Comparison of ENCODE assay signal across 1 cellular context in the genomic region with DNA sequence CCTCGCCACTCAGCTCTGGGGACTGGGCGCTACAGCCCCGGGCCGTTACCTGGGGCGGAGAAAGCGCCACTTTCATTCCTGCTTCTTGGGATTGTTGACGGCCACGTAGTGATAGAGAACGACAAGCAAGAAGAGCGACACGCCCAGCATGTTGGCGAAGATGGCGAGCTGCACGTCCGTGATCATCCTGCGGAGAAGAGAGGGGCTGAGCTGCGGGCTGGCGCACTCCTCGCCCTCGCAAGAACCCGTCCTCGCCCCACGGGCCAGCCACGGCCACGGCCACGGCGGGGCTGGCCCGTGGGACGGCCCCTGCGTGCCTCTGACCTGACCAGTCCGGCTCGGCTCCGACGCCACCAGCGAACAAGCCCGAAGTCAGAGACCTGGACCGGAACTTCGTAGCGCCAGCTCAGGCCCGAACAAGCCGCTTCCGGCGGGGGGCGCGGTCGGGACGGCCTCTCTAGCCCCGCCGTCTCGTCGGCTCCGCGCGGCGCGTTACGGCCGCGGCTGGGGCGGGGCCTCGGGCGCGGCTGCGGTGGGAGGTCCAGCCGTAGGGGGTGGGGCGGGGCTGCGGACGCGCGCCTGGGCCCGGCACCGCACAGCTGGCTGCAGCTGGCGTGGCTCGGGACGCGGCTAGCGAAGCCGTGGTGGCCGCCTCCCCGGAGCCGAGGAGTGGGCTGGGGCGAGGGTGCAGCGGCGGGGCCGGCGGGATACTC.
TF ChIP-seq lines count a peak whose summit lies in the region.

Gene OST4, minus strand, starts transcription at position 378 of the 713 bp plus-strand sequence.

TF ChIP-seq in HepG2, 621 proteins besides CTCF, POLR2A, EP300 and RAD21 (continued from another document and continues in another):
- TF ChIP-seq ZNF704 (CRISPR knock-in tag; IDR thresholded peaks at IDR 0.05; ENCODE audit: borderline replicate concordance) (no peak; the same call in 1 of the 2 replicates), ZNF263 (CRISPR knock-in tag; IDR thresholded peaks at IDR 0.05) (no peak), RELA (CRISPR knock-in tag; IDR thresholded peaks at IDR 0.05) (peak; percentile 60; the same call in 1 of the 2 replicates), XRCC5 (optimal IDR thresholded peaks at IDR 0.05; ENCODE audit: low read length) (peak; percentile 68), ARNTL (CRISPR knock-in tag; IDR thresholded peaks at IDR 0.05) (no peak), ZNF292 (CRISPR knock-in tag; IDR thresholded peaks at IDR 0.05; ENCODE audit: borderline replicate concordance, low read depth) (no peak), ZBTB2 (CRISPR knock-in tag; IDR thresholded peaks at IDR 0.05; ENCODE audit: low read depth) (peak; percentile 90), NR2F1 (CRISPR knock-in tag; IDR thresholded peaks at IDR 0.05) (0 out of 4 replicates have a peak, but pooled peaks of 1 of the 2 experiments have one; percentile 6), ZNF737 (CRISPR knock-in tag; IDR thresholded peaks at IDR 0.05; ENCODE audit: borderline replicate concordance) (0 out of 2 replicates have a peak, but pooled peaks have one; percentile 65), ZMYM2 (CRISPR knock-in tag; IDR thresholded peaks at IDR 0.05) (no peak), PAF1 (CRISPR knock-in tag; IDR thresholded peaks at IDR 0.05) (no peak), ZNF282 (IDR thresholded peaks at IDR 0.05; ENCODE audit: partially characterized antibody) (no peak), U2AF2 (IDR thresholded peaks at IDR 0.05; ENCODE audit: low read depth, low read length) (no peak), ZNF616 (CRISPR knock-in tag; IDR thresholded peaks at IDR 0.05; ENCODE audit: low read depth) (peak; percentile 89), HCFC1 (IDR thresholded peaks at IDR 0.05; ENCODE audit: low read depth, low read length) (peak; percentile 71), CREM (IDR thresholded peaks at IDR 0.05) (no peak; the same call in 1 of the 2 replicates), CREM (CRISPR knock-in tag; IDR thresholded peaks at IDR 0.05) (0 out of 2 replicates have a peak, but pooled peaks have one; percentile 13), STAT5B (CRISPR knock-in tag; IDR thresholded peaks at IDR 0.05) (peak; percentile 8; the same call in 1 of the 2 replicates), DPF2 (CRISPR knock-in tag; IDR thresholded peaks at IDR 0.05; ENCODE audit: borderline replicate concordance, low read depth) (no peak), HES4 (CRISPR knock-in tag; IDR thresholded peaks at IDR 0.05; ENCODE audit: borderline replicate concordance) (peak; percentile 51), ZNF501 (CRISPR knock-in tag; IDR thresholded peaks at IDR 0.05) (peak; percentile 75; the same call in 1 of the 2 replicates), CHD4 (IDR thresholded peaks at IDR 0.05; ENCODE audit: borderline replicate concordance, low read length) (no peak), SNAPC2 (CRISPR knock-in tag; IDR thresholded peaks at IDR 0.05) (no peak), MLX (CRISPR knock-in tag; IDR thresholded peaks at IDR 0.05) (no peak), ZFAT (CRISPR knock-in tag; conservative IDR thresholded peaks at IDR 0.05) (0 out of 2 replicates have a peak, but pooled peaks have one; percentile 5), ZNF335 (CRISPR knock-in tag; IDR thresholded peaks at IDR 0.05) (no peak), NKX3-1 (CRISPR knock-in tag; IDR thresholded peaks at IDR 0.05) (0 out of 2 replicates have a peak, but pooled peaks have one; percentile 19), SRY (CRISPR knock-in tag; IDR thresholded peaks at IDR 0.05) (peak; percentile 78; the same call in 1 of the 2 replicates), ZNF792 (CRISPR knock-in tag; IDR thresholded peaks at IDR 0.05) (peak; percentile 78), MAZ (IDR thresholded peaks at IDR 0.05; ENCODE audit: borderline replicate concordance, low read depth, low read length) (0 out of 2 replicates have a peak, but pooled peaks have one; percentile 15), MAZ (CRISPR knock-in tag; IDR thresholded peaks at IDR 0.05; ENCODE audit: low read depth) (peak; percentile 98), ZNF589 (CRISPR knock-in tag; conservative IDR thresholded peaks at IDR 0.05) (no peak), SPEN (CRISPR knock-in tag; IDR thresholded peaks at IDR 0.05; ENCODE audit: low read depth) (peak; percentile 95), NFE2 (CRISPR knock-in tag; IDR thresholded peaks at IDR 0.05) (no peak), HNRNPH1 (optimal IDR thresholded peaks at IDR 0.05; ENCODE audit: low read depth, low read length) (no peak), ZNF121 (CRISPR knock-in tag; IDR thresholded peaks at IDR 0.05) (no peak), ZNF567 (CRISPR knock-in tag; IDR thresholded peaks at IDR 0.05; ENCODE audit: borderline replicate concordance) (no peak; the same call in 1 of the 2 replicates), ZNF317 (CRISPR knock-in tag; IDR thresholded peaks at IDR 0.05) (no peak), ATF7 (IDR thresholded peaks at IDR 0.05) (no peak), ATF7 (CRISPR knock-in tag; IDR thresholded peaks at IDR 0.05) (no peak), ESRRA (CRISPR knock-in tag; IDR thresholded peaks at IDR 0.05; ENCODE audit: low read depth) (0 out of 2 replicates have a peak, but pooled peaks have one; percentile 31), ATF2 (CRISPR knock-in tag; IDR thresholded peaks at IDR 0.05) (peak; percentile 82; the same call in 1 of the 2 replicates), BRD4 (CRISPR knock-in tag; IDR thresholded peaks at IDR 0.05) (peak; percentile 8; the same call in 1 of the 2 replicates), SMYD3 (CRISPR knock-in tag; IDR thresholded peaks at IDR 0.05) (peak; percentile 17; the same call in 1 of the 2 replicates), AFF4 (CRISPR knock-in tag; IDR thresholded peaks at IDR 0.05) (no peak)
- TF ChIP-seq, protein P1, sequence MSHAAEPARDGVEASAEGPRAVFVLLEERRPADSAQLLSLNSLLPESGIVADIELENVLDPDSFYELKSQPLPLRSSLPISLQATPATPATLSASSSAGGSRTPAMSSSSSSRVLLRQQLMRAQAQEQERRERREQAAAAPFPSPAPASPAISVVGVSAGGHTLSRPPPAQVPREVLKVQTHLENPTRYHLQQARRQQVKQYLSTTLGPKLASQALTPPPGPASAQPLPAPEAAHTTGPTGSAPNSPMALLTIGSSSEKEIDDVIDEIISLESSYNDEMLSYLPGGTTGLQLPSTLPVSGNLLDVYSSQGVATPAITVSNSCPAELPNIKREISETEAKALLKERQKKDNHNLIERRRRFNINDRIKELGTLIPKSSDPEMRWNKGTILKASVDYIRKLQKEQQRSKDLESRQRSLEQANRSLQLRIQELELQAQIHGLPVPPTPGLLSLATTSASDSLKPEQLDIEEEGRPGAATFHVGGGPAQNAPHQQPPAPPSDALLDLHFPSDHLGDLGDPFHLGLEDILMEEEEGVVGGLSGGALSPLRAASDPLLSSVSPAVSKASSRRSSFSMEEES (CRISPR knock-in tag; IDR thresholded peaks at IDR 0.05): peak; percentile 43; the same call in 1 of the 2 replicates
- TF ChIP-seq, protein P2, sequence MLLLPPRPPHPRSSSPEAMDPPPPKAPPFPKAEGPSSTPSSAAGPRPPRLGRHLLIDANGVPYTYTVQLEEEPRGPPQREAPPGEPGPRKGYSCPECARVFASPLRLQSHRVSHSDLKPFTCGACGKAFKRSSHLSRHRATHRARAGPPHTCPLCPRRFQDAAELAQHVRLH (CRISPR knock-in tag; IDR thresholded peaks at IDR 0.05; ENCODE audit: borderline replicate concordance, low read depth): peak; percentile 15; the same call in 1 of the 2 replicates
- TF ChIP-seq, protein P3, sequence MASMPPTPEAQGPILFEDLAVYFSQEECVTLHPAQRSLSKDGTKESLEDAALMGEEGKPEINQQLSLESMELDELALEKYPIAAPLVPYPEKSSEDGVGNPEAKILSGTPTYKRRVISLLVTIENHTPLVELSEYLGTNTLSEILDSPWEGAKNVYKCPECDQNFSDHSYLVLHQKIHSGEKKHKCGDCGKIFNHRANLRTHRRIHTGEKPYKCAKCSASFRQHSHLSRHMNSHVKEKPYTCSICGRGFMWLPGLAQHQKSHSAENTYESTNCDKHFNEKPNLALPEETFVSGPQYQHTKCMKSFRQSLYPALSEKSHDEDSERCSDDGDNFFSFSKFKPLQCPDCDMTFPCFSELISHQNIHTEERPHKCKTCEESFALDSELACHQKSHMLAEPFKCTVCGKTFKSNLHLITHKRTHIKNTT (CRISPR knock-in tag; IDR thresholded peaks at IDR 0.05): no peak
- TF ChIP-seq, protein P4, sequence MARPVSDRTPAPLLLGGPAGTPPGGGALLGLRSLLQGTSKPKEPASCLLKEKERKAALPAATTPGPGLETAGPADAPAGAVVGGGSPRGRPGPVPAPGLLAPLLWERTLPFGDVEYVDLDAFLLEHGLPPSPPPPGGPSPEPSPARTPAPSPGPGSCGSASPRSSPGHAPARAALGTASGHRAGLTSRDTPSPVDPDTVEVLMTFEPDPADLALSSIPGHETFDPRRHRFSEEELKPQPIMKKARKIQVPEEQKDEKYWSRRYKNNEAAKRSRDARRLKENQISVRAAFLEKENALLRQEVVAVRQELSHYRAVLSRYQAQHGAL (CRISPR knock-in tag; IDR thresholded peaks at IDR 0.05; ENCODE audit: not compliant biosample characterization): no peak
- TF ChIP-seq, protein P5, sequence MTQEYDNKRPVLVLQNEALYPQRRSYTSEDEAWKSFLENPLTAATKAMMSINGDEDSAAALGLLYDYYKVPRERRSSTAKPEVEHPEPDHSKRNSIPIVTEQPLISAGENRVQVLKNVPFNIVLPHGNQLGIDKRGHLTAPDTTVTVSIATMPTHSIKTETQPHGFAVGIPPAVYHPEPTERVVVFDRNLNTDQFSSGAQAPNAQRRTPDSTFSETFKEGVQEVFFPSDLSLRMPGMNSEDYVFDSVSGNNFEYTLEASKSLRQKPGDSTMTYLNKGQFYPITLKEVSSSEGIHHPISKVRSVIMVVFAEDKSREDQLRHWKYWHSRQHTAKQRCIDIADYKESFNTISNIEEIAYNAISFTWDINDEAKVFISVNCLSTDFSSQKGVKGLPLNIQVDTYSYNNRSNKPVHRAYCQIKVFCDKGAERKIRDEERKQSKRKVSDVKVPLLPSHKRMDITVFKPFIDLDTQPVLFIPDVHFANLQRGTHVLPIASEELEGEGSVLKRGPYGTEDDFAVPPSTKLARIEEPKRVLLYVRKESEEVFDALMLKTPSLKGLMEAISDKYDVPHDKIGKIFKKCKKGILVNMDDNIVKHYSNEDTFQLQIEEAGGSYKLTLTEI (CRISPR knock-in tag; conservative IDR thresholded peaks at IDR 0.05): no peak
